ENCODE assay signal across 1 cellular context in genomic region chr14:53458368-53458814, GRCh38.
TF ChIP-seq lines count a peak whose summit lies in the region.

No MANE protein-coding gene starts in this region.

TF ChIP-seq in HepG2, 621 proteins besides CTCF, POLR2A, EP300 and RAD21 (continued from another document and continues in another):
- TF ChIP-seq CREM (IDR thresholded peaks at IDR 0.05): peak; percentile 88
- TF ChIP-seq CREM (CRISPR knock-in tag; IDR thresholded peaks at IDR 0.05): no peak
- 0 out of 2 replicates have a peak, but pooled peaks have one; percentile 23 for TF ChIP-seq FOXA1 (IDR thresholded peaks at IDR 0.05)
- peak; percentile 89 for TF ChIP-seq FOXA1 (CRISPR knock-in tag; IDR thresholded peaks at IDR 0.05)
- TF ChIP-seq SKI (IDR thresholded peaks at IDR 0.05; ENCODE audit: partially characterized antibody): peak; percentile 30
- no peak for TF ChIP-seq NR2C2 (CRISPR knock-in tag; IDR thresholded peaks at IDR 0.05; ENCODE audit: borderline replicate concordance)
- peak; percentile 91 for TF ChIP-seq ISL2 (CRISPR knock-in tag; IDR thresholded peaks at IDR 0.05)
- TF ChIP-seq RXRB (CRISPR knock-in tag; IDR thresholded peaks at IDR 0.05; ENCODE audit: borderline replicate concordance): peak; percentile 89
- TF ChIP-seq SMARCE1 (IDR thresholded peaks at IDR 0.05; ENCODE audit: borderline replicate concordance): peak; percentile 78; the same call in 1 of the 2 replicates
- TF ChIP-seq NR2F2 (IDR thresholded peaks at IDR 0.05; ENCODE audit: borderline replicate concordance, low read depth): 0 out of 2 replicates have a peak, but pooled peaks have one; percentile 42
- TF ChIP-seq RFXAP (CRISPR knock-in tag; IDR thresholded peaks at IDR 0.05; ENCODE audit: borderline replicate concordance): no peak
- peak; percentile 23; the same call in 1 of the 2 replicates for TF ChIP-seq CEBPB (IDR thresholded peaks at IDR 0.05; ENCODE audit: borderline replicate concordance, low read depth, low read length)
- TF ChIP-seq SOX5 (CRISPR knock-in tag; IDR thresholded peaks at IDR 0.05; ENCODE audit: borderline replicate concordance): peak; percentile 98
- TF ChIP-seq FOXA3 (CRISPR knock-in tag; IDR thresholded peaks at IDR 0.05): peak; percentile 91
- TF ChIP-seq HMG20B (CRISPR knock-in tag; conservative IDR thresholded peaks at IDR 0.05): peak; percentile 64
- peak; percentile 49; the same call in 1 of the 2 replicates for TF ChIP-seq PPARG (CRISPR knock-in tag; conservative IDR thresholded peaks at IDR 0.05)
- TF ChIP-seq, protein P1, sequence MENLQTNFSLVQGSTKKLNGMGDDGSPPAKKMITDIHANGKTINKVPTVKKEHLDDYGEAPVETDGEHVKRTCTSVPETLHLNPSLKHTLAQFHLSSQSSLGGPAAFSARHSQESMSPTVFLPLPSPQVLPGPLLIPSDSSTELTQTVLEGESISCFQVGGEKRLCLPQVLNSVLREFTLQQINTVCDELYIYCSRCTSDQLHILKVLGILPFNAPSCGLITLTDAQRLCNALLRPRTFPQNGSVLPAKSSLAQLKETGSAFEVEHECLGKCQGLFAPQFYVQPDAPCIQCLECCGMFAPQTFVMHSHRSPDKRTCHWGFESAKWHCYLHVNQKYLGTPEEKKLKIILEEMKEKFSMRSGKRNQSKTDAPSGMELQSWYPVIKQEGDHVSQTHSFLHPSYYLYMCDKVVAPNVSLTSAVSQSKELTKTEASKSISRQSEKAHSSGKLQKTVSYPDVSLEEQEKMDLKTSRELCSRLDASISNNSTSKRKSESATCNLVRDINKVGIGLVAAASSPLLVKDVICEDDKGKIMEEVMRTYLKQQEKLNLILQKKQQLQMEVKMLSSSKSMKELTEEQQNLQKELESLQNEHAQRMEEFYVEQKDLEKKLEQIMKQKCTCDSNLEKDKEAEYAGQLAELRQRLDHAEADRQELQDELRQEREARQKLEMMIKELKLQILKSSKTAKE (CRISPR knock-in tag; IDR thresholded peaks at IDR 0.05; ENCODE audit: borderline replicate concordance): 0 out of 2 replicates have a peak, but pooled peaks have one; percentile 15
- TF ChIP-seq ETV5 (CRISPR knock-in tag; IDR thresholded peaks at IDR 0.05; ENCODE audit: borderline replicate concordance): peak; percentile 50; the same call in 1 of the 2 replicates
- TF ChIP-seq TFE3 (CRISPR knock-in tag; IDR thresholded peaks at IDR 0.05): peak; percentile 34; the same call in 1 of the 2 replicates
- TF ChIP-seq MIXL1 (CRISPR knock-in tag; IDR thresholded peaks at IDR 0.05): peak; percentile 61
- peak; percentile 43; the same call in 1 of the 2 replicates for TF ChIP-seq TBX2 (CRISPR knock-in tag; IDR thresholded peaks at IDR 0.05; ENCODE audit: borderline replicate concordance)
- TF ChIP-seq ZNF205 (CRISPR knock-in tag; IDR thresholded peaks at IDR 0.05): 0 out of 2 replicates have a peak, but pooled peaks have one; percentile 19
- TF ChIP-seq, protein P2, sequence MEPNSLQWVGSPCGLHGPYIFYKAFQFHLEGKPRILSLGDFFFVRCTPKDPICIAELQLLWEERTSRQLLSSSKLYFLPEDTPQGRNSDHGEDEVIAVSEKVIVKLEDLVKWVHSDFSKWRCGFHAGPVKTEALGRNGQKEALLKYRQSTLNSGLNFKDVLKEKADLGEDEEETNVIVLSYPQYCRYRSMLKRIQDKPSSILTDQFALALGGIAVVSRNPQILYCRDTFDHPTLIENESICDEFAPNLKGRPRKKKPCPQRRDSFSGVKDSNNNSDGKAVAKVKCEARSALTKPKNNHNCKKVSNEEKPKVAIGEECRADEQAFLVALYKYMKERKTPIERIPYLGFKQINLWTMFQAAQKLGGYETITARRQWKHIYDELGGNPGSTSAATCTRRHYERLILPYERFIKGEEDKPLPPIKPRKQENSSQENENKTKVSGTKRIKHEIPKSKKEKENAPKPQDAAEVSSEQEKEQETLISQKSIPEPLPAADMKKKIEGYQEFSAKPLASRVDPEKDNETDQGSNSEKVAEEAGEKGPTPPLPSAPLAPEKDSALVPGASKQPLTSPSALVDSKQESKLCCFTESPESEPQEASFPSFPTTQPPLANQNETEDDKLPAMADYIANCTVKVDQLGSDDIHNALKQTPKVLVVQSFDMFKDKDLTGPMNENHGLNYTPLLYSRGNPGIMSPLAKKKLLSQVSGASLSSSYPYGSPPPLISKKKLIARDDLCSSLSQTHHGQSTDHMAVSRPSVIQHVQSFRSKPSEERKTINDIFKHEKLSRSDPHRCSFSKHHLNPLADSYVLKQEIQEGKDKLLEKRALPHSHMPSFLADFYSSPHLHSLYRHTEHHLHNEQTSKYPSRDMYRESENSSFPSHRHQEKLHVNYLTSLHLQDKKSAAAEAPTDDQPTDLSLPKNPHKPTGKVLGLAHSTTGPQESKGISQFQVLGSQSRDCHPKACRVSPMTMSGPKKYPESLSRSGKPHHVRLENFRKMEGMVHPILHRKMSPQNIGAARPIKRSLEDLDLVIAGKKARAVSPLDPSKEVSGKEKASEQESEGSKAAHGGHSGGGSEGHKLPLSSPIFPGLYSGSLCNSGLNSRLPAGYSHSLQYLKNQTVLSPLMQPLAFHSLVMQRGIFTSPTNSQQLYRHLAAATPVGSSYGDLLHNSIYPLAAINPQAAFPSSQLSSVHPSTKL (CRISPR knock-in tag; IDR thresholded peaks at IDR 0.05): peak; percentile 98
- TF ChIP-seq FOXJ3 (CRISPR knock-in tag; IDR thresholded peaks at IDR 0.05; ENCODE audit: borderline replicate concordance): peak; percentile 52; the same call in 1 of the 2 replicates
- TF ChIP-seq TCF7 (IDR thresholded peaks at IDR 0.05; ENCODE audit: low read depth): peak; percentile 94
- peak; percentile 77 for TF ChIP-seq ZNF24 (IDR thresholded peaks at IDR 0.05)
- TF ChIP-seq DPF2 (CRISPR knock-in tag; IDR thresholded peaks at IDR 0.05; ENCODE audit: borderline replicate concordance, low read depth): peak; percentile 76
- TF ChIP-seq ZFP36L2 (CRISPR knock-in tag; IDR thresholded peaks at IDR 0.05): no peak
- peak; percentile 85 for TF ChIP-seq MED1 (CRISPR knock-in tag; IDR thresholded peaks at IDR 0.05)
- 0 out of 2 replicates have a peak, but pooled peaks have one; percentile 43 for TF ChIP-seq ZBTB43 (CRISPR knock-in tag; conservative IDR thresholded peaks at IDR 0.05)
- TF ChIP-seq EED (CRISPR knock-in tag; IDR thresholded peaks at IDR 0.05): no peak
- TF ChIP-seq, protein P3, sequence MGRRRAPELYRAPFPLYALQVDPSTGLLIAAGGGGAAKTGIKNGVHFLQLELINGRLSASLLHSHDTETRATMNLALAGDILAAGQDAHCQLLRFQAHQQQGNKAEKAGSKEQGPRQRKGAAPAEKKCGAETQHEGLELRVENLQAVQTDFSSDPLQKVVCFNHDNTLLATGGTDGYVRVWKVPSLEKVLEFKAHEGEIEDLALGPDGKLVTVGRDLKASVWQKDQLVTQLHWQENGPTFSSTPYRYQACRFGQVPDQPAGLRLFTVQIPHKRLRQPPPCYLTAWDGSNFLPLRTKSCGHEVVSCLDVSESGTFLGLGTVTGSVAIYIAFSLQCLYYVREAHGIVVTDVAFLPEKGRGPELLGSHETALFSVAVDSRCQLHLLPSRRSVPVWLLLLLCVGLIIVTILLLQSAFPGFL (CRISPR knock-in tag; IDR thresholded peaks at IDR 0.05): no peak
- TF ChIP-seq RCOR2 (CRISPR knock-in tag; IDR thresholded peaks at IDR 0.05): peak; percentile 39; the same call in 1 of the 2 replicates
- peak in 1 of 2 experiments; percentile 80; a peak in 2 of 4 replicates for TF ChIP-seq NR2F1 (CRISPR knock-in tag; IDR thresholded peaks at IDR 0.05)
- peak; percentile 93 for TF ChIP-seq RARA (CRISPR knock-in tag; IDR thresholded peaks at IDR 0.05)
- no peak for TF ChIP-seq TBX3 (IDR thresholded peaks at IDR 0.05; ENCODE audit: borderline replicate concordance)
- TF ChIP-seq NFIC (IDR thresholded peaks at IDR 0.05; ENCODE audit: low read length): peak; percentile 93
- peak; percentile 94 for TF ChIP-seq HMG20A (CRISPR knock-in tag; IDR thresholded peaks at IDR 0.05; ENCODE audit: borderline replicate concordance)
- TF ChIP-seq FOXP1 (IDR thresholded peaks at IDR 0.05): no peak
- TF ChIP-seq FOXP1 (CRISPR knock-in tag; IDR thresholded peaks at IDR 0.05): peak; percentile 50; the same call in 1 of the 2 replicates
- TF ChIP-seq ZFP1 (CRISPR knock-in tag; IDR thresholded peaks at IDR 0.05): 0 out of 2 replicates have a peak, but pooled peaks have one; percentile 34
- TF ChIP-seq ZBTB21 (CRISPR knock-in tag; IDR thresholded peaks at IDR 0.05): peak; percentile 35; the same call in 1 of the 2 replicates
- 0 out of 2 replicates have a peak, but pooled peaks have one; percentile 9 for TF ChIP-seq STAG1 (CRISPR knock-in tag; IDR thresholded peaks at IDR 0.05)
- peak; percentile 87; the same call in 1 of the 2 replicates for TF ChIP-seq MEF2D (CRISPR knock-in tag; IDR thresholded peaks at IDR 0.05)
- no peak for TF ChIP-seq NONO (IDR thresholded peaks at IDR 0.05)
- no peak for TF ChIP-seq NONO (CRISPR knock-in tag; conservative IDR thresholded peaks at IDR 0.05)
- TF ChIP-seq IRF2 (CRISPR knock-in tag; IDR thresholded peaks at IDR 0.05): peak; percentile 57; the same call in 1 of the 2 replicates
- 0 out of 2 replicates have a peak, but pooled peaks have one; percentile 39 for TF ChIP-seq ZNF609 (CRISPR knock-in tag; IDR thresholded peaks at IDR 0.05; ENCODE audit: borderline replicate concordance)
- TF ChIP-seq ATF2 (CRISPR knock-in tag; IDR thresholded peaks at IDR 0.05): peak; percentile 71; the same call in 1 of the 2 replicates
- no peak for TF ChIP-seq STAT5B (CRISPR knock-in tag; IDR thresholded peaks at IDR 0.05)
- TF ChIP-seq GATA4 (IDR thresholded peaks at IDR 0.05; ENCODE audit: borderline replicate concordance, low read depth): peak; percentile 90; the same call in 1 of the 2 replicates
- TF ChIP-seq HNF4A (CRISPR knock-in tag; IDR thresholded peaks at IDR 0.05): peak; percentile 59; the same call in 1 of the 2 replicates
- peak; percentile 70 for TF ChIP-seq PITX1 (CRISPR knock-in tag; IDR thresholded peaks at IDR 0.05)
